9 cellular contexts compared by ENCODE assay signal in the genomic region with DNA sequence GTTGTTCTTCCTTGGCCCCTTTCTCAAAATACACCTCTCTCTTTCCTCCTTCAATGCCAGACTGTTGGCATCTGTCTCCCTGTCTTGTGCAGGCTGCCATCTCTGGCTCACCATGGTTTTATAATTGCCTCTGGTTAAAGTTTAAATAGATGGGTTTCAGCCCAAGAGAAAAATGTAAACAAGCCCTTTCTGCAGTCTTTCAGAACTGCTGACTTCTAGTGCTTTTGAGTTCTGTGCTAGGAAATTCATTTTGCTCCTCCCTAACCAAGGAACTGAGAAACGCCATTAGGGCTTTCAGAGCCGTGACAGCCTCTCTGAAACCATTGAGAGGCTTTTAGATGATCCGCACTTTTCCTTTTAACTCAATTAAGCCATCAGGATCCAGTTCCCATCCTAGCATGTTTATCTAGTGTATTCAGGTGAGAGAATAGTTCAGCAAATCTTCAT.
DNase-seq lines count a peak whose midpoint lies in the region; ATAC-seq and TF ChIP-seq lines count a peak whose summit lies in the region.
"Had no signal": no experiment of that assay in that cellular context is flagged by ENCODE, and none has a peak within 500 bp of the region (broad histone marks: within the 10 kb centered on the region; RNA-seq: fewer than 3 reads in every experiment).

No MANE protein-coding gene starts in this region.

- H3K9me3 Mint-ChIP-seq in Caco-2 (ENCODE audit: unreplicated experiment): peaks cover 13% of the 10 kb centered on the region
- peaks cover 0 to 3% (median 0%) of the 10 kb centered on the region in 7 donors for H3K9me3 Mint-ChIP-seq in naive B cell

- H3K36me3 ChIP-seq in Caco-2 (ENCODE audit: control insufficient read depth, insufficient read depth, low read length): no peaks in the 10 kb centered on the region

- peak overlapping the region; percentile 84 for H3K27ac Mint-ChIP-seq in Caco-2 (ENCODE audit: unreplicated experiment)
- peak overlapping the region in 4 of 6 donors; percentile 0 to 85 (median 35) for H3K27ac Mint-ChIP-seq in naive B cell

- DNase-seq in Caco-2 (peak in 1 of 2 experiments; percentile 14), cerebellar cortex (ENCODE audit: low spot score) (peak; percentile 17), naive B cell (no peak), 8988T (no peak), NCI-H2081 treated with DMSO at 0.1 percent for 48 hours (lab: John Stamatoyannopoulos, UW) (no peak)
- DNase-seq: stimulated activated naive CD4-positive, alpha-beta T cell treated with Interleukin-2 at 50 U/mL for 16 hours had no signal

- intact Hi-C loops in Caco-2 (cut with micrococcal nuclease; ENCODE audit: unreplicated experiment): no loop called here

- no peak overlapping the region for H3K4me3 ChIP-seq in Caco-2 (ENCODE audit: low read depth, low read length)

- H3K4me1 Mint-ChIP-seq in Caco-2 (ENCODE audit: low read depth, unreplicated experiment) (peaks cover 17% of the 10 kb centered on the region), naive B cell (peaks cover 9 to 20% (median 17%) of the 10 kb centered on the region in 3 donors)

- no peaks in the 10 kb centered on the region for H3K27me3 ChIP-seq in Caco-2 (replicated peaks; ENCODE audit: control insufficient read depth, insufficient read depth, low read length)

- H3K36me3 Mint-ChIP-seq in Caco-2 (ENCODE audit: insufficient read depth, unreplicated experiment) (no peaks in the 10 kb centered on the region), naive B cell (no peaks in the 10 kb centered on the region)

- H3K27me3 Mint-ChIP-seq in Caco-2 (ENCODE audit: insufficient read depth, unreplicated experiment) (no peaks in the 10 kb centered on the region), naive B cell (no peaks in the 10 kb centered on the region)

- no peak for TF ChIP-seq CTCF in Caco-2 (IDR thresholded peaks at IDR 0.05; ENCODE audit: insufficient read depth in 1 of 2, low read depth in 1 of 2, low read length in 1 of 2, severe bottlenecking in 1 of 2, unreplicated experiment in 1 of 2)

- H3K4me3 Mint-ChIP-seq in Caco-2 (ENCODE audit: unreplicated experiment) (peak overlapping the region; percentile 21), naive B cell (no peak overlapping the region)

- CTCF ChIA-PET in Caco-2 (lab: Charles Lee): interaction anchor here (0.5 to 0.6 kb wide), 2 partner anchors 35 to 216 kb away, joined by 3 read pairs; no protein-coding TSS in a partner anchor

- H3K4me1 ChIP-seq in Caco-2: peaks cover 24% of the 10 kb centered on the region

- POLR2A ChIA-PET in Caco-2 (lab: Charles Lee): no interaction called here

- ATAC-seq in HG03108 (IDR thresholded peaks at IDR 0.05; ENCODE audit: unreplicated experiment) (peak; percentile 72), naive B cell (ENCODE audit: low read depth in 2 of 2) (no peak), HG03280 (IDR thresholded peaks at IDR 0.05; ENCODE audit: unreplicated experiment) (no peak), GM21381 (IDR thresholded peaks at IDR 0.05; ENCODE audit: unreplicated experiment) (no peak)

- peaks cover 10% of the 10 kb centered on the region; the same call in 1 of the 2 replicates for H3K9me3 ChIP-seq in Caco-2

- no TSS peak for BruUV-seq in Caco-2 (replicated peaks; lab: Mats Ljungman, UMichigan)
